ENCODE assay signal across 24 cellular contexts in genomic region chr2:177691177-177691576, GRCh38.
"Had no signal": no experiment of that assay in that cellular context is flagged by ENCODE, and none has a peak within 500 bp of the region (broad histone marks: within the 10 kb centered on the region; RNA-seq: fewer than 3 reads in every experiment).

No MANE protein-coding gene starts in this region.

- H3K4me3 ChIP-seq: gastrocnemius medialis, hepatocyte, right atrium auricular region, suprapubic skin, tibial artery had no signal

- H3K27ac ChIP-seq: gastrocnemius medialis, hepatocyte, parathyroid adenoma, right atrium auricular region, suprapubic skin, tibial artery had no signal

- H3K9ac ChIP-seq: parathyroid adenoma had no signal

- H3K9me3 ChIP-seq: gastrocnemius medialis, right atrium auricular region, suprapubic skin, tibial artery had no signal

- DNase-seq: activated CD4-positive, alpha-beta memory T cell treated with anti-CD3 and anti-CD28 coated beads, Interleukin-2, amount 10 ng/mL, durations not matched to agents 7 days and 5 days; activated CD4-positive, alpha-beta T cell treated with anti-CD3 and anti-CD28 coated beads for 1 hour; activated CD4-positive, alpha-beta T cell treated with anti-CD3 and anti-CD28 coated beads, Interleukin-2, amount 10 ng/mL, durations not matched to agents 7 days and 5 days; activated naive CD4-positive, alpha-beta T cell; activated T-cell treated with anti-CD3 and anti-CD28 coated beads, Interleukin-2, amount 50 U/mL, for 4 hours; dermis blood vessel endothelial cell; effector CD4-positive, alpha-beta T cell; erythroblast; gastrocnemius medialis; glutamatergic neuron; islet precursor cell; left ventricle myocardium superior; nephron progenitor cell; stimulated activated CD4-positive, alpha-beta T cell treated with anti-CD3 and anti-CD28 coated beads, Interleukin-15, amount 100 ng/mL, for 24 hours; stimulated activated CD4-positive, alpha-beta T cell treated with anti-CD3 and anti-CD28 coated beads, Interleukin-2, amount 100 ng/mL, for 24 hours; stimulated activated naive B cell treated with anti-CD40 and anti-IgM and Interleukin-4, amounts not matched to agents 10 μg/mL and 1 μg/mL and 100 μg/mL, for 72 hours; T-helper 2 cell; tibial artery had no signal

- H3K27me3 ChIP-seq: gastrocnemius medialis, hepatocyte, right atrium auricular region, suprapubic skin, tibial artery had no signal

- H3K79me2 ChIP-seq: hepatocyte, parathyroid adenoma had no signal

- H2AFZ ChIP-seq: hepatocyte, parathyroid adenoma had no signal

- H3K36me3 ChIP-seq: gastrocnemius medialis, right atrium auricular region, suprapubic skin, tibial artery had no signal

- FAIRE-seq: bronchial epithelial cell, endometrium had no signal

- H3K4me2 ChIP-seq: hepatocyte had no signal

- H3K4me1 ChIP-seq: gastrocnemius medialis, parathyroid adenoma, right atrium auricular region, suprapubic skin, tibial artery had no signal
